8 cellular contexts compared by ENCODE assay signal in genomic region chr12:54300267-54300731, GRCh38. TPM values are rescaled to one million over a fixed set of nuclear protein-coding genes. Genes with fewer than 3 reads are reported as not detected.
A peak's percentile ranks its signal among the peaks of the same experiment; 100 is the strongest.
DNase-seq lines count a peak whose midpoint lies in the region; ATAC-seq, FAIRE-seq and TF ChIP-seq lines count a peak whose summit lies in the region.
"Had no signal": no experiment of that assay in that cellular context is flagged by ENCODE, and none has a peak within 500 bp of the region (broad histone marks: within the 10 kb centered on the region; RNA-seq: fewer than 3 reads in every experiment).

No MANE protein-coding gene starts in this region.

- no peak for DNase-seq in AG09309 (ENCODE audit: low read depth)
- DNase-seq in right lobe of liver, result no peak
- DNase-seq in activated effector memory CD4-positive, alpha-beta T cell treated with Interleukin-2 at 50 U/mL for 16 hours, result no peak
- DNase-seq in H54 (ENCODE audit: insufficient read length, low spot score), result no peak
- no peak for DNase-seq in pancreas
- DNase-seq: stimulated activated naive CD8-positive, alpha-beta T cell treated with anti-CD3 and anti-CD28 coated beads, Interleukin-15, amount 100 ng/mL, for 72 hours had no signal

- H3K9me3 ChIP-seq in right lobe of liver (no peaks in the 10 kb centered on the region), pancreas (no peaks in the 10 kb centered on the region)

- TF ChIP-seq CTCF in AG09309 (IDR thresholded peaks at IDR 0.05; ENCODE audit: control insufficient read depth, insufficient read depth, low read depth, low read length, missing control alignments), result no peak
- no peak for TF ChIP-seq CTCF in right lobe of liver (IDR thresholded peaks at IDR 0.05)
- no peak for TF ChIP-seq CTCF in pancreas (IDR thresholded peaks at IDR 0.05)

- ATAC-seq in SK-N-SH treated with all-trans-retinoic acid at 6 μM for 48 hours, result peak; percentile 16
- no peak for ATAC-seq in right lobe of liver
- no peak for ATAC-seq in pancreas

- H3K36me3 ChIP-seq in right lobe of liver (no peaks in the 10 kb centered on the region), pancreas (no peaks in the 10 kb centered on the region)

- FAIRE-seq in H54 (lab: Jason Lieb, UNC), result no peak
- FAIRE-seq in pancreas (lab: Jason Lieb, UNC), result no peak

- 17% methylated on average over 2 of the region's 3 CpGs for WGBS in right lobe of liver (ENCODE audit: insufficient coverage, low coverage, low lambda C conversion rate, missing lambda C conversion rate)
- 37 to 49% methylated on average over 3 of the region's 3 CpGs for WGBS in pancreas, 2 donors

- H3K27me3 ChIP-seq in right lobe of liver, result no peaks in the 10 kb centered on the region
- H3K27me3 ChIP-seq in pancreas, result no peaks in the 10 kb centered on the region

- H3K27ac ChIP-seq in right lobe of liver (no peak overlapping the region), pancreas (no peak overlapping the region)

- TF ChIP-seq POLR2A in right lobe of liver (IDR thresholded peaks at IDR 0.05) (no peak), H54 (IDR thresholded peaks at IDR 0.05; ENCODE audit: low read depth, low read length) (no peak)

- H3K4me1 ChIP-seq in right lobe of liver (peaks cover 0 to 18% (median 0%) of the 10 kb centered on the region in 4 donors), pancreas (peaks cover 0 to 6% (median 0%) of the 10 kb centered on the region in 3 donors)

- H3K4me3 ChIP-seq in AG09309 (ENCODE audit: control insufficient read depth, low read depth, low read length) (peak overlapping the region; percentile 30), right lobe of liver (peak overlapping the region in 2 of 3 donors; percentile 9 to 42), pancreas (peak overlapping the region in 2 of 4 donors; percentile 19 to 40)

- intact Hi-C loops in right lobe of liver (cut with DNase I), result no loop called here
- intact Hi-C loops in pancreas (cut with DNase I), result loop anchor here in 1 of 3 donors (10.0 kb wide), 1 partner anchor 55 kb away; no protein-coding TSS in a partner anchor

TF ChIP-seq in SK-N-SH treated with all-trans-retinoic acid at 6 μM for 48 hours, 23 proteins besides CTCF, POLR2A, EP300 and RAD21:
- TF ChIP-seq ZC3H10 (CRISPR knock-in tag; IDR thresholded peaks at IDR 0.05) (no peak), TCF4 (CRISPR knock-in tag; IDR thresholded peaks at IDR 0.05; ENCODE audit: borderline replicate concordance) (no peak), POU6F1 (CRISPR knock-in tag; IDR thresholded peaks at IDR 0.05; ENCODE audit: borderline replicate concordance, low read depth) (no peak), RARB (CRISPR knock-in tag; IDR thresholded peaks at IDR 0.05) (no peak), ISL1 (CRISPR knock-in tag; IDR thresholded peaks at IDR 0.05) (no peak), ARNTL (CRISPR knock-in tag; IDR thresholded peaks at IDR 0.05; ENCODE audit: borderline replicate concordance, low read depth) (no peak), PATZ1 (CRISPR knock-in tag; IDR thresholded peaks at IDR 0.05; ENCODE audit: borderline replicate concordance) (no peak), ZFP30 (CRISPR knock-in tag; IDR thresholded peaks at IDR 0.05) (no peak), OSR1 (CRISPR knock-in tag; IDR thresholded peaks at IDR 0.05) (no peak), ZNF70 (CRISPR knock-in tag; IDR thresholded peaks at IDR 0.05) (no peak), SNAI2 (CRISPR knock-in tag; IDR thresholded peaks at IDR 0.05) (no peak), CREB5 (CRISPR knock-in tag; IDR thresholded peaks at IDR 0.05; ENCODE audit: low read depth) (no peak), ESRRG (CRISPR knock-in tag; IDR thresholded peaks at IDR 0.05) (no peak)

RNA-seq across cellular contexts. Expression of gene NFE2, which starts 0.5 kb away (rescaled TPM):
- total RNA-seq in right lobe of liver (1 to 10 TPM in 3 of 6 experiments, under 1 TPM in 3; 0.46 to 2.8 (median 0.99) TPM), pancreas (under 1 TPM in 5 of 6 donors, not detected in 1; 0.16 to 0.58 (median 0.47) TPM)
- under 1 TPM; 0.28 to 0.34 TPM for polyA plus RNA-seq in pancreas
- total RNA-seq: activated CD8-positive, alpha-beta T cell treated with anti-CD3 and anti-CD28 coated beads for 36 hours had no signal

RNA-seq across cellular contexts. Expression of gene HNRNPA1, which starts 19.8 kb away (rescaled TPM):
- total RNA-seq in right lobe of liver (100 to 1,000 TPM in 5 of 6 experiments, 10 to 100 TPM in 1; 87.3 to 211 (median 161) TPM), pancreas (100 to 1,000 TPM; 266 to 784 (median 527) TPM)
- polyA plus RNA-seq in pancreas, result 100 to 1,000 TPM; 477 to 641 TPM

RNA-seq across cellular contexts. Expression of gene CBX5, which starts 20.4 kb away (rescaled TPM):
- total RNA-seq in right lobe of liver (10 to 100 TPM; 14.4 to 23.7 (median 20.1) TPM), pancreas (10 to 100 TPM; 22.7 to 41.4 (median 31.8) TPM)
- 10 to 100 TPM in 1 of 2 donors, 1 to 10 TPM in 1; 5.9 to 10.0 TPM for polyA plus RNA-seq in pancreas

RNA-seq across cellular contexts. Expression of gene COPZ1, which starts 24.6 kb away (rescaled TPM):
- total RNA-seq in right lobe of liver (10 to 100 TPM; 67.3 to 89.2 (median 74.9) TPM), pancreas (100 to 1,000 TPM in 5 of 6 donors, 10 to 100 TPM in 1; 76.6 to 115 (median 110) TPM)
- polyA plus RNA-seq in pancreas, result 10 to 100 TPM; 44.6 to 86.6 TPM
